ENCODE assay signal across 31 cellular contexts in genomic region chr4:114277690-114278089, GRCh38.
DNase-seq lines count a peak whose midpoint lies in the region; ATAC-seq and TF ChIP-seq lines count a peak whose summit lies in the region.
"Had no signal": no experiment of that assay in that cellular context is flagged by ENCODE, and none has a peak within 500 bp of the region (broad histone marks: within the 10 kb centered on the region; RNA-seq: fewer than 3 reads in every experiment).

No MANE protein-coding gene starts in this region.

- no peak overlapping the region for H3K27ac ChIP-seq in lower lobe of right lung
- H3K27ac ChIP-seq: BLaER1, coronary artery, left ventricle myocardium inferior, WERI-Rb-1 had no signal

- intact Hi-C loops in lower lobe of right lung (cut with DNase I) = no loop called here

- no peaks in the 10 kb centered on the region for H3K27me3 Mint-ChIP-seq in chondrocyte (ENCODE audit: low read depth)
- no peaks in the 10 kb centered on the region for H3K27me3 Mint-ChIP-seq in natural killer cell treated with Interleukin-12 subunit alpha and Interleukin-12 subunit beta and Interleukin-15 and Interleukin-18, amount 100 ng/mL, for 72 hours
- H3K27me3 Mint-ChIP-seq: activated CD4-positive, alpha-beta T cell treated with anti-CD3 and anti-CD28 coated beads, Interleukin-2, amount 10 ng/mL, durations not matched to agents 24 days and 14 days had no signal

- TF ChIP-seq CTCF in chondrocyte (IDR thresholded peaks at IDR 0.05) (no peak), lower lobe of right lung (IDR thresholded peaks at IDR 0.05) (no peak)

- H3K4me1 ChIP-seq in lower lobe of right lung = no peaks in the 10 kb centered on the region
- H3K4me1 ChIP-seq: left ventricle myocardium inferior had no signal

- H3K4me3 ChIP-seq in lower lobe of right lung = no peak overlapping the region
- H3K4me3 ChIP-seq: BLaER1, coronary artery, K562, left ventricle myocardium inferior, MG63, skin epidermis had no signal

- peaks cover 27% of the 10 kb centered on the region for H3K9me3 Mint-ChIP-seq in chondrocyte (ENCODE audit: low read depth)
- no peaks in the 10 kb centered on the region for H3K9me3 Mint-ChIP-seq in natural killer cell treated with Interleukin-12 subunit alpha and Interleukin-12 subunit beta and Interleukin-15 and Interleukin-18, amount 100 ng/mL, for 72 hours
- H3K9me3 Mint-ChIP-seq: activated CD4-positive, alpha-beta T cell treated with anti-CD3 and anti-CD28 coated beads, Interleukin-2, amount 10 ng/mL, durations not matched to agents 24 days and 14 days; activated naive CD8-positive, alpha-beta T cell treated with anti-CD3 and anti-CD28 coated beads, Interleukin-2, amount 50 U/mL, for 24 hours; activated T-cell treated with anti-CD3 and anti-CD28 coated beads, Interleukin-2, amount 50 U/mL, for 4 hours; stimulated activated naive CD8-positive, alpha-beta T cell treated with anti-CD3 and anti-CD28 coated beads, Interleukin-15, Interleukin-2, amounts not matched to agents 100 ng/mL and 50 ng/mL, for 24 hours had no signal

- no peak overlapping the region for H3K4me3 Mint-ChIP-seq in chondrocyte (ENCODE audit: unreplicated experiment)
- H3K4me3 Mint-ChIP-seq in natural killer cell treated with Interleukin-12 subunit alpha and Interleukin-12 subunit beta and Interleukin-15 and Interleukin-18, amount 100 ng/mL, for 72 hours = no peak overlapping the region
- H3K4me3 Mint-ChIP-seq: activated CD4-positive, alpha-beta T cell treated with anti-CD3 and anti-CD28 coated beads, Interleukin-2, amount 10 ng/mL, durations not matched to agents 24 days and 14 days; activated naive CD8-positive, alpha-beta T cell treated with anti-CD3 and anti-CD28 coated beads, Interleukin-2, amount 50 U/mL, for 24 hours; activated T-cell treated with anti-CD3 and anti-CD28 coated beads, Interleukin-2, amount 50 U/mL, for 4 hours; naive B cell; stimulated activated naive CD8-positive, alpha-beta T cell treated with anti-CD3 and anti-CD28 coated beads, Interleukin-15, Interleukin-2, amounts not matched to agents 100 ng/mL and 50 ng/mL, for 24 hours had no signal

- no peaks in the 10 kb centered on the region for H3K36me3 ChIP-seq in lower lobe of right lung
- H3K36me3 ChIP-seq: BLaER1, left ventricle myocardium inferior, WERI-Rb-1 had no signal

- no peaks in the 10 kb centered on the region for H3K9me3 ChIP-seq in lower lobe of right lung
- H3K9me3 ChIP-seq: BLaER1 had no signal

- H3K27ac Mint-ChIP-seq in chondrocyte (ENCODE audit: unreplicated experiment) = peak overlapping the region; percentile 2
- no peak overlapping the region for H3K27ac Mint-ChIP-seq in natural killer cell treated with Interleukin-12 subunit alpha and Interleukin-12 subunit beta and Interleukin-15 and Interleukin-18, amount 100 ng/mL, for 72 hours
- H3K27ac Mint-ChIP-seq: activated CD4-positive, alpha-beta T cell treated with anti-CD3 and anti-CD28 coated beads, Interleukin-2, amount 10 ng/mL, durations not matched to agents 24 days and 14 days; activated naive CD8-positive, alpha-beta T cell treated with anti-CD3 and anti-CD28 coated beads, Interleukin-2, amount 50 U/mL, for 24 hours; naive B cell; stimulated activated naive CD8-positive, alpha-beta T cell treated with anti-CD3 and anti-CD28 coated beads, Interleukin-15, Interleukin-2, amounts not matched to agents 100 ng/mL and 50 ng/mL, for 24 hours had no signal

- peaks cover 88% of the 10 kb centered on the region for H3K4me1 Mint-ChIP-seq in chondrocyte (ENCODE audit: low read depth)
- H3K4me1 Mint-ChIP-seq in natural killer cell treated with Interleukin-12 subunit alpha and Interleukin-12 subunit beta and Interleukin-15 and Interleukin-18, amount 100 ng/mL, for 72 hours (ENCODE audit: low read depth in 2 of 2) = no peaks in the 10 kb centered on the region
- H3K4me1 Mint-ChIP-seq: activated CD4-positive, alpha-beta T cell treated with anti-CD3 and anti-CD28 coated beads, Interleukin-2, amount 10 ng/mL, durations not matched to agents 24 days and 14 days; activated naive CD8-positive, alpha-beta T cell treated with anti-CD3 and anti-CD28 coated beads, Interleukin-2, amount 50 U/mL, for 24 hours had no signal

- ATAC-seq in lower lobe of right lung = no peak
- ATAC-seq in GM19395 (IDR thresholded peaks at IDR 0.05; ENCODE audit: unreplicated experiment) = no peak
- ATAC-seq in natural killer cell treated with Interleukin-12 subunit alpha and Interleukin-12 subunit beta and Interleukin-15 and Interleukin-18, amount 100 ng/mL, for 72 hours = no peak
- ATAC-seq: activated naive CD8-positive, alpha-beta T cell treated with anti-CD3 and anti-CD28 coated beads, Interleukin-2, amount 50 U/mL, for 24 hours; activated T-cell treated with anti-CD3 and anti-CD28 coated beads, Interleukin-2, amount 50 U/mL, for 4 hours; esophagus mucosa; K562; PC-3 had no signal

- no peaks in the 10 kb centered on the region for H3K27me3 ChIP-seq in lower lobe of right lung (ENCODE audit: low read depth)
- H3K27me3 ChIP-seq: BLaER1, MG63 had no signal

- DNase-seq in EH (ENCODE audit: low read depth) (peak; percentile 92), LHCN-M2 (ENCODE audit: low read depth) (peak; percentile 80), chondrocyte (ENCODE audit: low spot score) (no peak), non-pigmented ciliary epithelial cell (ENCODE audit: low read depth) (peak; percentile 49), SIG-M5 (lab: John Stamatoyannopoulos, UW) (no peak), lower lobe of right lung (no peak)
- no peak for DNase-seq in natural killer cell treated with Interleukin-12 subunit alpha and Interleukin-12 subunit beta and Interleukin-15 and Interleukin-18, amount 100 ng/mL, for 72 hours (ENCODE audit: low spot score)
- DNase-seq: activated CD4-positive, alpha-beta T cell treated with anti-CD3 and anti-CD28 coated beads, Interleukin-2, amount 10 ng/mL, durations not matched to agents 24 days and 14 days; activated naive CD8-positive, alpha-beta T cell treated with anti-CD3 and anti-CD28 coated beads, Interleukin-2, amount 50 U/mL, for 24 hours; activated T-cell treated with anti-CD3 and anti-CD28 coated beads, Interleukin-2, amount 50 U/mL, for 4 hours; DND-41; islet precursor cell; left ventricle myocardium inferior; MG63; naive B cell; NCI-H2029 treated with DMSO at 0.1 percent for 48 hours; NCI-H526; NK-92 treated with Interleukin-12 subunit alpha and Interleukin-12 subunit beta, amount 100 ng/mL, for 24 hours; nucleus accumbens; PC-3; Right ventricle myocardium superior; SW 1271; T-helper 9 cell; WERI-Rb-1 had no signal

- H3K36me3 Mint-ChIP-seq in chondrocyte (ENCODE audit: low read depth) = peaks cover 12% of the 10 kb centered on the region
- H3K36me3 Mint-ChIP-seq in natural killer cell treated with Interleukin-12 subunit alpha and Interleukin-12 subunit beta and Interleukin-15 and Interleukin-18, amount 100 ng/mL, for 72 hours = no peaks in the 10 kb centered on the region
- H3K36me3 Mint-ChIP-seq: naive B cell had no signal

Comparison
In these comparisons a context has a peak if more than half of its experiments do, and no peak if none do; other contexts are left out.
1. DNase-seq: peak in EH (single experiment), LHCN-M2 (single experiment) and non-pigmented ciliary epithelial cell (single experiment); none in chondrocyte (single experiment), SIG-M5 (single experiment), lower lobe of right lung (single experiment) and natural killer cell treated with Interleukin-12 subunit alpha and Interleukin-12 subunit beta and Interleukin-15 and Interleukin-18, amount 100 ng/mL, for 72 hours (single experiment).